11 cellular contexts compared by ENCODE assay signal in the genomic region with DNA sequence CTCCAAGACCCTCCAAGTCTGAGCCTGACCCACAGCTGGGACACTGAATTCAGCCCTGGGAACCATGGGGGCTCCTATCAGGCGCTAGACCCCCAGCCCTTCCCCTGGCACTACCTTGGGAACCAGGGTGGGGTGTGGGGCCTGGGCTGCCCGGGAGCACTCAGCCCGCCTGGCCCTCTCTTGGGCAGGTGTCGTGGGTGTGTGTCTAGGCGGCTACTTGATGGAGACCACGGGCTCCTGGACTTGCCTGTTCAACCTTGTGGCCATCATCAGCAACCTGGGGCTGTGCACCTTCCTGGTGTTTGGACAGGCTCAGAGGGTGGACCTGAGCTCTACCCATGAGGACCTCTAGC. TPM values are rescaled to one million over a fixed set of nuclear protein-coding genes. Genes with fewer than 3 reads are reported as not detected.
"Had no signal": no experiment of that assay in that cellular context is flagged by ENCODE, and none has a peak within 500 bp of the region (broad histone marks: within the 10 kb centered on the region; RNA-seq: fewer than 3 reads in every experiment).

No MANE protein-coding gene starts in this region.

- H3K9ac ChIP-seq: GM23248 had no signal

- ATAC-seq: HCT116 had no signal

- H3K4me3 ChIP-seq: GM23248, HAP-1 had no signal

- H3K27ac ChIP-seq: GM23248, HL-60 had no signal

- H3K4me1 ChIP-seq: HAP-1 had no signal

- H3K9me3 ChIP-seq: HAP-1 had no signal

- H2AFZ ChIP-seq: GM23248 had no signal

- H3K36me3 ChIP-seq: HAP-1 had no signal

- DNase-seq: GM23248, GOT3, H7, HFFc6, KBM-7 had no signal

RNA-seq across cellular contexts. Expression of gene SLC17A9, which starts 14.6 kb away (rescaled TPM):
- total RNA-seq: H4, HT1080 had no signal

RNA-seq across cellular contexts. Expression of gene BHLHE23, which starts 39.6 kb away (rescaled TPM):
- total RNA-seq: GM23248, H4, HFFc6, HT1080 had no signal
- polyA plus RNA-seq: GM23248, IgD-negative memory B cell had no signal
